18 cellular contexts compared by ENCODE assay signal in genomic region chr7:19919156-19920085, GRCh38.
DNase-seq lines count a peak whose midpoint lies in the region; TF ChIP-seq lines count a peak whose summit lies in the region.
"Had no signal": no experiment of that assay in that cellular context is flagged by ENCODE, and none has a peak within 500 bp of the region (broad histone marks: within the 10 kb centered on the region; RNA-seq: fewer than 3 reads in every experiment).

No MANE protein-coding gene starts in this region.

- H3K27ac ChIP-seq in ACC112 (ENCODE audit: low read depth, low read length): peak overlapping the region; percentile 94
- no peak overlapping the region for H3K27ac ChIP-seq in smooth muscle cell (ENCODE audit: low read depth)
- H3K27ac ChIP-seq: neural progenitor cell, skin epidermis had no signal

- H2AFZ ChIP-seq in ACC112 (ENCODE audit: low read length, unreplicated experiment) (peak overlapping the region; percentile 77), smooth muscle cell (ENCODE audit: low read depth) (no peak overlapping the region)
- H2AFZ ChIP-seq: neural progenitor cell had no signal

- H4K20me1 ChIP-seq in smooth muscle cell (ENCODE audit: low read depth): no peaks in the 10 kb centered on the region

- H3K4me2 ChIP-seq in smooth muscle cell: no peak overlapping the region
- H3K4me2 ChIP-seq: neural progenitor cell had no signal

- H3K9me3 ChIP-seq in smooth muscle cell (replicated peaks; ENCODE audit: low read depth): no peaks in the 10 kb centered on the region
- H3K9me3 ChIP-seq: MG63 had no signal

- in situ Hi-C loops in GM13976 (cut with MboI; ENCODE audit: low sequenced_read_pairs, unreplicated experiment): no loop called here

- peak overlapping the region; percentile 24 for H3K4me3 ChIP-seq in ACC112 (ENCODE audit: low read depth, low read length)
- no peak overlapping the region for H3K4me3 ChIP-seq in smooth muscle cell
- H3K4me3 ChIP-seq: MG63, neural progenitor cell, skin epidermis had no signal

- WGBS in smooth muscle cell (ENCODE audit: low lambda C conversion rate): 83% methylated on average over 9 of the region's 9 CpGs

- H3F3A ChIP-seq in smooth muscle cell (ENCODE audit: low read depth): no peaks in the 10 kb centered on the region

- H3K79me2 ChIP-seq in ACC112 (ENCODE audit: control insufficient read depth, insufficient read depth, low read length, unreplicated experiment) (no peaks in the 10 kb centered on the region), smooth muscle cell (ENCODE audit: low read depth) (no peaks in the 10 kb centered on the region)

- H3K4me1 ChIP-seq in ACC112 (ENCODE audit: control insufficient read depth, insufficient read depth, low read length, unreplicated experiment) (peaks cover 55% of the 10 kb centered on the region), smooth muscle cell (ENCODE audit: low read depth) (no peaks in the 10 kb centered on the region)
- H3K4me1 ChIP-seq: neural progenitor cell had no signal

- DNase-seq in M059J (ENCODE audit: low read depth) (peak; percentile 34), astrocyte of the hippocampus (ENCODE audit: low read depth, low spot score) (peak; percentile 11), iris pigment epithelial cell (ENCODE audit: low read depth) (peak; percentile 36), activated gamma-delta T cell treated with Interleukin-2 at 50 U/mL for 16 hours (no peak), GM13976 (ENCODE audit: low spot score) (no peak), NCI-H1930 (lab: John Stamatoyannopoulos, UW) (no peak), smooth muscle cell (lab: John Stamatoyannopoulos, UW; ENCODE audit: unreplicated experiment) (no peak)
- DNase-seq: activated CD4-positive, alpha-beta memory T cell treated with anti-CD3 and anti-CD28 coated beads for 36 hours; activated T-cell treated with anti-CD3 and anti-CD28 coated beads, Interleukin-2, amount 50 U/mL, for 72 hours; amniotic stem cell; cortex of kidney; erythroblast; mammary epithelial cell; NCI-H2171 had no signal

- TF ChIP-seq CTCF in GM13976 (IDR thresholded peaks at IDR 0.05; ENCODE audit: borderline replicate concordance, control extremely low read depth, extremely low read depth, insufficient read depth, missing control alignments) (no peak), smooth muscle cell (IDR thresholded peaks at IDR 0.05; ENCODE audit: borderline replicate concordance, insufficient read depth, poor library complexity, severe bottlenecking) (no peak)

- H3K27me3 ChIP-seq in ACC112 (ENCODE audit: insufficient read depth, low read length): no peaks in the 10 kb centered on the region
- no peaks in the 10 kb centered on the region for H3K27me3 ChIP-seq in smooth muscle cell (ENCODE audit: low read depth)
- H3K27me3 ChIP-seq: MG63, neural progenitor cell had no signal

- no peak overlapping the region for H3K9ac ChIP-seq in smooth muscle cell (ENCODE audit: low read depth)
- H3K9ac ChIP-seq: neural progenitor cell had no signal

- H3K36me3 ChIP-seq in ACC112 (ENCODE audit: insufficient read depth, low read length) (no peaks in the 10 kb centered on the region), smooth muscle cell (ENCODE audit: low read depth) (no peaks in the 10 kb centered on the region)
- H3K36me3 ChIP-seq: MG63, neural progenitor cell had no signal

Comparison
In these comparisons a context has a peak if more than half of its experiments do, and no peak if none do; other contexts are left out.
1. DNase-seq: peak in M059J (single experiment), astrocyte of the hippocampus (single experiment) and iris pigment epithelial cell (single experiment); none in activated gamma-delta T cell treated with Interleukin-2 at 50 U/mL for 16 hours (single experiment), GM13976 (single experiment), NCI-H1930 (0 of 2) and smooth muscle cell (single experiment).